In genomic region chr15:58165661-58166060, GRCh38 we compare ENCODE assay signal across 1 cellular context.
TF ChIP-seq lines count a peak whose summit lies in the region.

No MANE protein-coding gene starts in this region.

TF ChIP-seq in K562, 482 proteins besides CTCF, POLR2A, EP300 and RAD21:
- peak; percentile 31; the same call in 1 of the 2 replicates for TF ChIP-seq ARID1B (IDR thresholded peaks at IDR 0.05)
- peak; percentile 91 for TF ChIP-seq NFIC (IDR thresholded peaks at IDR 0.05)
- TF ChIP-seq SMARCA4 (IDR thresholded peaks at IDR 0.05) = peak; percentile 33; the same call in 1 of the 2 replicates
- TF ChIP-seq CREM (IDR thresholded peaks at IDR 0.05; ENCODE audit: low read depth) = no peak
